In genomic region chr11:65849771-65850216, GRCh38 we compare ENCODE assay signal across 1 cellular context.
TF ChIP-seq lines count a peak whose summit lies in the region.

No MANE protein-coding gene starts in this region.

TF ChIP-seq in IMR-90, 13 proteins besides CTCF, POLR2A, EP300 and RAD21:
- TF ChIP-seq ELK1 (IDR thresholded peaks at IDR 0.05; ENCODE audit: borderline replicate concordance, low read depth, low read length) (no peak), BHLHE40 (IDR thresholded peaks at IDR 0.05; ENCODE audit: low read depth, low read length) (no peak)
TF ChIP-seq in IMR-90: peak in this region for 0.
